Comparison of ENCODE assay signal across 8 cellular contexts in the genomic region with DNA sequence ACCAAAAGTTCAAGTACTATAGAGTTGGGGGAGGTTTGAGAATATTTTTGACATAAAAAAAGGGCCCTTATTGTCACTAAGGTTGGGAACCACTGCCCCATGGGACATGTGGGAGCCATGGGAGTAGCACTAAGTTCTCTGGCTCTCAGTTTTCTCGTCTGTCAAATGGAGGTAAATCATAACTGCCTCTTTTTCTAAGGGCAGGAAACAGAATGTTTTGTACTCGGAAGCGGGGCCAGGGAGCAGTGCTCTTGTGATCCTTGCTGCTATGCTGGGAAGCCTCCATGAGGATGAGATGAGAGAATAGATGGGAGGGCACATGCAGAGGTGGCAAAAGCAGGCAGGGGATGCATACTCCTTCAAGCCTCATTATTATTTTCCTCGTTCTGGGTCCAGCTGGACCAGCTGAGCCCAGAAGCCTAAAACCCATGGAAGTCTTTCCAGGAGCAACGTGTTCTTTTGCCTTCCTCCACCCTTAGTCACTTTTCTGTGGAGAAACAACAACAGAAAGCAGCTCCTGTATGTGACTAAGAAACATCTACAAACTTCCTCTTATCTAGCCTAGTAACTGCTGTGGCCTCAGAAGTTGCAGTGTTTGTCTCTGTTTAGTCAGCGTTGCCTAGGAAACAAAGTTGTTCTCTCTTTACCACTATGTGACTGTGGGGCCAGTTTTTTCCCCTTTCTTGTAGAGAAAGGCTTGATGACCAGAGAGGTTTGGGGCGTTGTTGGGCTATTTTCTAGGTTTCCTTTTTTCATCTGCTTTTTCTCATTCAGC.
DNase-seq lines count a peak whose midpoint lies in the region; ATAC-seq and TF ChIP-seq lines count a peak whose summit lies in the region.

No MANE protein-coding gene starts in this region.

- H3K27me3 ChIP-seq in SJCRH30 (no peaks in the 10 kb centered on the region), brain microvascular endothelial cell (replicated peaks) (no peaks in the 10 kb centered on the region), kidney epithelial cell (ENCODE audit: control insufficient read depth, insufficient read depth, low read length) (no peaks in the 10 kb centered on the region)

- no peak overlapping the region for H3K4me3 ChIP-seq in SJCRH30
- no peak overlapping the region for H3K4me3 ChIP-seq in brain microvascular endothelial cell (ENCODE audit: low read depth, low read length)
- no peak overlapping the region for H3K4me3 ChIP-seq in kidney epithelial cell (ENCODE audit: low read depth, low read length)

- intact Hi-C loops in CD14-positive monocyte (cut with micrococcal nuclease), result no loop called here
- intact Hi-C loops in posterior vena cava (cut with DNase I), result loop anchor here (5.0 to 10.0 kb wide), 2 partner anchors 34 to 64 kb away; a partner anchor contains a TSS

- peak overlapping the region; percentile 72 to 86 for H3K4me3 Mint-ChIP-seq in CD14-positive monocyte

- H3K27ac ChIP-seq in SJCRH30 (peak overlapping the region; percentile 32; the same call in 1 of the 2 replicates), brain microvascular endothelial cell (peak overlapping the region; percentile 85)

- peaks cover 27% of the 10 kb centered on the region for H3K4me1 ChIP-seq in SJCRH30

- in situ Hi-C loops in brain microvascular endothelial cell (cut with HindIII; ENCODE audit: low pct_ligation_motif_present, low sequenced_read_pairs), result no loop called here

- peak overlapping the region; percentile 97 to 99 (median 99) for H3K27ac Mint-ChIP-seq in CD14-positive monocyte

- H3K36me3 Mint-ChIP-seq in CD14-positive monocyte, result peaks cover 27 to 32% of the 10 kb centered on the region in 2 donors

- H3K36me3 ChIP-seq in SJCRH30 (no peaks in the 10 kb centered on the region), brain microvascular endothelial cell (replicated peaks) (peaks cover 25% of the 10 kb centered on the region), kidney epithelial cell (ENCODE audit: control insufficient read depth, insufficient read depth, low read length) (no peaks in the 10 kb centered on the region)

- peaks cover 46% of the 10 kb centered on the region for H3K4me1 Mint-ChIP-seq in CD14-positive monocyte

- ATAC-seq in GM19351 (IDR thresholded peaks at IDR 0.05; ENCODE audit: unreplicated experiment) (peak; percentile 91), HG03280 (IDR thresholded peaks at IDR 0.05; ENCODE audit: unreplicated experiment) (peak; percentile 89)

- peaks cover under 1 to 6% (median 3%) of the 10 kb centered on the region in 7 donors for H3K9me3 Mint-ChIP-seq in CD14-positive monocyte

- no peaks in the 10 kb centered on the region for H3K9me3 ChIP-seq in SJCRH30 (replicated peaks)

- no peak for TF ChIP-seq CTCF in CD14-positive monocyte (IDR thresholded peaks at IDR 0.05)
- TF ChIP-seq CTCF in brain microvascular endothelial cell (IDR thresholded peaks at IDR 0.05; ENCODE audit: low read depth, low read length, missing control alignments), result no peak
- TF ChIP-seq CTCF in kidney epithelial cell (IDR thresholded peaks at IDR 0.05; ENCODE audit: insufficient read depth, low read length, poor library complexity, severe bottlenecking), result no peak

- DNase-seq in CD14-positive monocyte (ENCODE audit: low spot score) (peak; percentile 81), SJCRH30 (peak; percentile 28 to 47), brain microvascular endothelial cell (peak; percentile 95), kidney epithelial cell (ENCODE audit: low read depth) (peak; percentile 89), posterior vena cava (ENCODE audit: low spot score) (no peak)
- DNase-seq in stimulated activated CD8-positive, alpha-beta memory T cell treated with anti-CD3 and anti-CD28 coated beads, Interleukin-4, amount 100 ng/mL, for 48 hours, result peak; percentile 45

- peaks cover 0 to 18% (median 1%) of the 10 kb centered on the region in 3 donors for H3K27me3 Mint-ChIP-seq in CD14-positive monocyte (ENCODE audit: low read depth in 3 of 3)

Comparison
In these comparisons a context has a peak if more than half of its experiments do, and no peak if none do; other contexts are left out.
1. intact Hi-C loops: an anchor here in posterior vena cava (5.0 to 10.0 kb wide); none called in CD14-positive monocyte.